ENCODE assay signal across 8 cellular contexts in genomic region chr19:29845576-29846176, GRCh38.
A peak's percentile ranks its signal among the peaks of the same experiment; 100 is the strongest.
DNase-seq lines count a peak whose midpoint lies in the region; ATAC-seq lines count a peak whose summit lies in the region.

No MANE protein-coding gene starts in this region.

- intact Hi-C loops in head of caudate nucleus (cut with DNase I) (loop anchor here (2.0 kb wide), 1 partner anchor 35 kb away; the partner anchor contains the start of gene CCNE1), posterior cingulate gyrus (cut with DNase I) (no loop called here)

- peak; percentile 43 for DNase-seq in activated naive CD4-positive, alpha-beta T cell treated with Interleukin-2 at 50 U/mL for 16 hours
- no peak for DNase-seq in activated naive CD4-positive, alpha-beta T cell (lab: John Stamatoyannopoulos, UW)
- DNase-seq in NCI-H526 (lab: John Stamatoyannopoulos, UW) (peak; percentile 62 to 69), head of caudate nucleus (peak; percentile 15 to 85 (median 58)), posterior cingulate gyrus (peak in 6 of 10 donors; percentile 27 to 88 (median 48))
- peak; percentile 2 for DNase-seq in activated effector memory CD4-positive, alpha-beta T cell treated with Interleukin-2 at 50 U/mL for 16 hours

- ATAC-seq in HG02642 (IDR thresholded peaks at IDR 0.05; ENCODE audit: poor library complexity, unreplicated experiment): no peak
- no peak for ATAC-seq in GM21515 (IDR thresholded peaks at IDR 0.05; ENCODE audit: unreplicated experiment)

Comparison
In these comparisons a context has a peak if more than half of its experiments do, and no peak if none do; other contexts are left out.
1. DNase-seq: peak in activated naive CD4-positive, alpha-beta T cell treated with Interleukin-2 at 50 U/mL for 16 hours (single experiment), NCI-H526 (2 of 2), activated effector memory CD4-positive, alpha-beta T cell treated with Interleukin-2 at 50 U/mL for 16 hours (single experiment), head of caudate nucleus (42 of 42) and posterior cingulate gyrus (6 of 10); none in activated naive CD4-positive, alpha-beta T cell (0 of 4).